In genomic region chr15:70659662-70660061, GRCh38 we compare ENCODE assay signal across 3 cellular contexts.
A peak's percentile ranks its signal among the peaks of the same experiment; 100 is the strongest.
TF ChIP-seq lines count a peak whose summit lies in the region.

No MANE protein-coding gene starts in this region.

TF ChIP-seq in A549, 52 proteins besides CTCF, POLR2A, EP300 and RAD21:
- no peak for TF ChIP-seq NPAS2 (CRISPR knock-in tag; IDR thresholded peaks at IDR 0.05; ENCODE audit: borderline replicate concordance)
- TF ChIP-seq RARB (CRISPR knock-in tag; IDR thresholded peaks at IDR 0.05): no peak
- TF ChIP-seq JUN (IDR thresholded peaks at IDR 0.05): no peak
- no peak for TF ChIP-seq MAZ (IDR thresholded peaks at IDR 0.05; ENCODE audit: borderline replicate concordance, low read depth, low read length)
- no peak for TF ChIP-seq SMC3 (IDR thresholded peaks at IDR 0.05)
- TF ChIP-seq EHMT2 (IDR thresholded peaks at IDR 0.05; ENCODE audit: low read depth): no peak
- TF ChIP-seq RFX5 (IDR thresholded peaks at IDR 0.05): no peak
- no peak for TF ChIP-seq JUNB (IDR thresholded peaks at IDR 0.05)
- TF ChIP-seq KDM1A (IDR thresholded peaks at IDR 0.05; ENCODE audit: low read depth): no peak
- no peak for TF ChIP-seq ZNF302 (CRISPR knock-in tag; IDR thresholded peaks at IDR 0.05)
- no peak for TF ChIP-seq HOXB5 (CRISPR knock-in tag; IDR thresholded peaks at IDR 0.05)
- TF ChIP-seq CEBPB (IDR thresholded peaks at IDR 0.05): no peak
- TF ChIP-seq EHF (CRISPR knock-in tag; IDR thresholded peaks at IDR 0.05): no peak
- TF ChIP-seq PHF8 (IDR thresholded peaks at IDR 0.05; ENCODE audit: borderline replicate concordance, low read depth): no peak
- TF ChIP-seq HOXB13 (CRISPR knock-in tag; IDR thresholded peaks at IDR 0.05; ENCODE audit: low read depth): no peak
- no peak for TF ChIP-seq ZFP36 (IDR thresholded peaks at IDR 0.05; ENCODE audit: borderline replicate concordance, partially characterized antibody)
- no peak for TF ChIP-seq MAFK (IDR thresholded peaks at IDR 0.05; ENCODE audit: partially characterized antibody)
- no peak for TF ChIP-seq ZC3H11A (IDR thresholded peaks at IDR 0.05)
- TF ChIP-seq HEYL (CRISPR knock-in tag; IDR thresholded peaks at IDR 0.05): no peak

TF ChIP-seq in IMR-90, 13 proteins besides CTCF, POLR2A, EP300 and RAD21:
- no peak for TF ChIP-seq MXI1 (IDR thresholded peaks at IDR 0.05; ENCODE audit: borderline replicate concordance, low read depth, low read length)

TF ChIP-seq in neural cell, 6 proteins besides CTCF, POLR2A, EP300 and RAD21:
- peak; percentile 76 for TF ChIP-seq POLR2AphosphoS5 (IDR thresholded peaks at IDR 0.05)
- no peak for TF ChIP-seq REST (IDR thresholded peaks at IDR 0.05; ENCODE audit: borderline replicate concordance)
